ENCODE assay signal across 26 cellular contexts in genomic region chr21:36579898-36580297, GRCh38.
"Had no signal": no experiment of that assay in that cellular context is flagged by ENCODE, and none has a peak within 500 bp of the region (broad histone marks: within the 10 kb centered on the region; RNA-seq: fewer than 3 reads in every experiment).

No MANE protein-coding gene starts in this region.

- H3K4me1 ChIP-seq: SJSA1 had no signal

- H3K36me3 ChIP-seq: SJSA1 had no signal

- H3K4me3 ChIP-seq: SJSA1 had no signal

- H3K27ac ChIP-seq: SJSA1 had no signal

- H3K4me2 ChIP-seq: SK-N-SH had no signal

- H3K9me3 ChIP-seq: SJSA1, SK-N-SH had no signal

- ATAC-seq: activated CD4-positive, alpha-beta T cell treated with anti-CD3 and anti-CD28 coated beads for 36 hours; activated CD4-positive, CD25-positive, alpha-beta regulatory T cell treated with anti-CD3 and anti-CD28 coated beads, Interleukin-2, amount 50 U/mL, for 24 hours; activated naive CD8-positive, alpha-beta T cell treated with anti-CD3 and anti-CD28 coated beads, Interleukin-2, amount 50 U/mL, for 24 hours; activated T-cell treated with anti-CD3 and anti-CD28 coated beads, Interleukin-2, amount 50 U/mL, for 4 hours; WTC11 had no signal

- H3K9ac ChIP-seq: SK-N-SH had no signal

- DNase-seq: activated CD4-positive, alpha-beta T cell treated with anti-CD3 and anti-CD28 coated beads for 36 hours; activated CD4-positive, alpha-beta T cell treated with anti-CD3 and anti-CD28 coated beads, Interleukin-2, amount 10 ng/mL, durations not matched to agents 7 days and 5 days; activated CD4-positive, alpha-beta T cell treated with anti-CD3 and anti-CD28 coated beads, Interleukin-2, amount 50 U/mL, for 48 hours; activated CD8-positive, alpha-beta memory T cell treated with anti-CD3 and anti-CD28 coated beads, Interleukin-2, amount 50 U/mL, for 4 hours; activated effector memory CD4-positive, alpha-beta T cell treated with Interleukin-2 at 50 U/mL for 16 hours; activated naive CD4-positive, alpha-beta T cell treated with anti-CD3 and anti-CD28 coated beads, Interleukin-2, amount 10 ng/mL, durations not matched to agents 7 days and 5 days; activated naive CD8-positive, alpha-beta T cell treated with anti-CD3 and anti-CD28 coated beads, Interleukin-2, amount 50 U/mL, for 24 hours; activated T-cell treated with anti-CD3 and anti-CD28 coated beads for 4 hours; activated T-cell treated with anti-CD3 and anti-CD28 coated beads, Interleukin-2, amount 50 U/mL, for 4 hours; anterior cingulate cortex; caudate nucleus; cerebellar nuclear complex; NCI-H1092; NCI-H1436 treated with DMSO at 0.1 percent for 48 hours; NCI-H1694 treated with DMSO at 0.1 percent for 48 hours; NCI-H2029; NCI-H510A; NCI-H526; NCI-H748 treated with DMSO at 0.1 percent for 48 hours; NK-92 treated with Interleukin-12 subunit alpha and Interleukin-12 subunit beta, amount 100 ng/mL, for 24 hours; RPMI8226; SHP77 treated with DMSO at 0.1 percent for 48 hours; SK-N-SH had no signal
